ENCODE assay signal across 20 cellular contexts in the genomic region with DNA sequence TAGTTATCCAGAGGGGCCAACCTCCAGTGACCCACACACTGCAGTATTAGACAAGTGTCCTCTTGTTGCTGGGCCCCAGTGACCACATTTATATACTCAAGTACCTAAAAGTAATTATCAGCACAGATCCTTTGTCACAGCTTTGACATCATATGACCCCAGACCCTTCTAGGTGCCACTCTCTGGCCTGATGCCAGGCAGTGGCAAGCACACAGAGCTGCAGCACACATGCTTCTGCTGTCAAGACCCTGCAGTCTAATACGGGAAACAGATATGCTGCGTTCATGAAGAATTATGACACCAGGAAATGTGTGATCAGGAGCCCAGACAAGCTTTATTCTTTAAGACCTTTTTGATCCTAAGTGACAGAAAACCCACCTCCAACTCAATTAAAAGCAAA.
"Had no signal": no experiment of that assay in that cellular context is flagged by ENCODE, and none has a peak within 500 bp of the region (broad histone marks: within the 10 kb centered on the region; RNA-seq: fewer than 3 reads in every experiment).

No MANE protein-coding gene starts in this region.

- DNase-seq: activated CD4-positive, alpha-beta T cell treated with anti-CD3 and anti-CD28 coated beads, Interleukin-2, amount 10 ng/mL, durations not matched to agents 7 days and 5 days; activated CD8-positive, alpha-beta T cell treated with anti-CD3 and anti-CD28 coated beads for 36 hours; activated T-cell treated with anti-CD3 and anti-CD28 coated beads, Interleukin-2, amount 50 U/mL, for 1 hour; aorta; central memory CD4-positive, alpha-beta T cell; effector memory CD8-positive, alpha-beta T cell; foreskin melanocyte; glutamatergic neuron; hippocampal formation; kidney glomerular epithelial cell; left lung; mammary epithelial cell; midbrain; retina; spleen; stimulated activated CD4-positive, alpha-beta T cell treated with anti-CD3 and anti-CD28 coated beads, Interleukin-4, amount 100 ng/mL, for 1 hour; stimulated activated naive CD4-positive, alpha-beta T cell; testis; trophoblast cell; uterus had no signal

- H3K4me3 ChIP-seq: left lung, spleen, testis, uterus had no signal

- H3K36me3 ChIP-seq: uterus had no signal

- H3K27me3 ChIP-seq: left lung, testis, uterus had no signal

- H3K27ac ChIP-seq: left lung, testis, uterus had no signal

- H3K4me1 ChIP-seq: testis, uterus had no signal
